26 cellular contexts compared by ENCODE assay signal in the genomic region with DNA sequence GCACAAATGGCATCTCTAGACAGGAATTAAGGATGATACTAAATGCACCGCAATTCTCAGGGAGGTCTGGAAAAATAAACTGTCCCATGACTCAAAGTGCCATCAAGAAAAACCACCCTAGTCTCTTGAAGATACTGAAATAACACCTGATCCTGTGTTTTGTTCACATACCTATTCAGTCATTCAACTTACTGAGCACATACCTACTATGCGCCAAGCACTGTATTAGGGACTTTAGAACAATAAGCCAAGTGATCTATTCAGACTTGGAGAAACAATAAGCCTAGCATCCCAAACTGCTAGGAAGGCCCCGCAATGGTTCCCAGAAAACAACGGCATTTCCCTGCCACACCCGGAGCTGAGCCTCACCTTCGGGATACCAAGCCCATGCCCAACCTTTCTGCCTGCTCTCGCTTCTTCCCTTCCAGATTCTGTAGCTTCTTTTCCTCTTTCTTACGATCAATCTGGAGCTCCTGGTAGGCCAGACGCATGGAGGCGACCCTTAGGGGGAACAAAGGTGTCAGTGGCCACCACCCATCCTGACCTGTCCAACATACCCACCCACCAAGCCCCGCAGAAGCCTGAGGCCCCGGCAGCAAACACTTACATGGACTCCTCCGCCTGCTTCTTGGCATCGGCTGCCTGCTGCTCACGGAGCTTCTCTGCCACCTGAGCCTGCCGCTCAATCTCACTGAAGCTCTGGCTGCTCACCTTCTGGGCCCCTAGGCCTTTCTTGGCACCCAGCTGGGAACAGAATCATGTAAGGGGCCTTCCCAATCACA. TPM values are rescaled to one million over a fixed set of nuclear protein-coding genes. Genes with fewer than 3 reads are reported as not detected.
DNase-seq lines count a peak whose midpoint lies in the region; ATAC-seq, FAIRE-seq and TF ChIP-seq lines count a peak whose summit lies in the region.
"Had no signal": no experiment of that assay in that cellular context is flagged by ENCODE, and none has a peak within 500 bp of the region (broad histone marks: within the 10 kb centered on the region; RNA-seq: fewer than 3 reads in every experiment).

No MANE protein-coding gene starts in this region.

- no peak for DNase-seq in HepG2 (ENCODE audit: low spot score)
- no peak for DNase-seq in right lobe of liver
- no peak for DNase-seq in activated naive CD8-positive, alpha-beta T cell treated with anti-CD3 and anti-CD28 coated beads, Interleukin-2, amount 10 ng/mL, durations not matched to agents 7 days and 5 days
- no peak for DNase-seq in glutamatergic neuron
- DNase-seq in NCI-H524 (lab: John Stamatoyannopoulos, UW) = no peak
- DNase-seq in dermis blood vessel endothelial cell = no peak
- DNase-seq in NCI-H1436 (lab: John Stamatoyannopoulos, UW) = no peak
- DNase-seq: activated CD4-positive, alpha-beta T cell treated with anti-CD3 and anti-CD28 coated beads, Interleukin-2, amount 50 U/mL, for 4 hours; foreskin fibroblast; HCEC 1CT; Kasumi-1; left colon; mesenchymal stem cell; NCI-H1930; NCI-H2227 treated with DMSO at 0.1 percent for 48 hours; NCI-H748 treated with DMSO at 0.1 percent for 48 hours; nucleus accumbens; retina; stimulated activated CD4-positive, alpha-beta T cell treated with anti-CD3 and anti-CD28 coated beads, Interleukin-4, amount 100 ng/mL, for 1 hour; stimulated activated naive CD4-positive, alpha-beta T cell; T-helper 9 cell; tibial artery had no signal

- H3K27me3 ChIP-seq in HepG2 (ENCODE audit: control insufficient read depth in 1 of 2, insufficient read depth in 2 of 2, low read length in 2 of 2) (no peaks in the 10 kb centered on the region; a peak in 1 of 5 replicates), right lobe of liver (no peaks in the 10 kb centered on the region)
- H3K27me3 ChIP-seq: ascending aorta, tibial artery had no signal

- H3K4me3 ChIP-seq in HepG2 (replicated peaks in 1 of 3; ENCODE audit: insufficient read depth in 1 of 3, low read depth in 2 of 3, low read length in 3 of 3) = no peak overlapping the region
- H3K4me3 ChIP-seq in right lobe of liver = no peak overlapping the region
- H3K4me3 ChIP-seq: ascending aorta, tibial artery had no signal

- peaks cover 58% of the 10 kb centered on the region for H3K79me2 ChIP-seq in HepG2 (ENCODE audit: insufficient read depth, low read length)

- no TSS peak for BruUV-seq in HepG2 (replicated peaks; lab: Mats Ljungman, UMichigan)

- intact Hi-C loops in HepG2 (cut with micrococcal nuclease; ENCODE audit: unreplicated experiment) (no loop called here), right lobe of liver (cut with DNase I) (loop anchor here in 1 of 2 donors (5.0 kb wide), 1 partner anchor 91 kb away; no protein-coding TSS in a partner anchor)

- POLR2A ChIA-PET in HepG2 (lab: Yijun Ruan, JAX) = interaction anchor here (0.5 to 2.0 kb wide), 3 partner anchors 14 to 101 kb away, joined by 3 to 5 read pairs (median 4); no protein-coding TSS in a partner anchor
- POLR2A ChIA-PET in activated naive CD8-positive, alpha-beta T cell treated with anti-CD3 and anti-CD28 coated beads, Interleukin-2, amount 10 ng/mL, durations not matched to agents 7 days and 5 days (lab: Charles Lee) = interaction anchor here (0.6 to 1.5 kb wide), 3 partner anchors 8 to 91 kb away, joined by 3 to 4 read pairs (median 3); a partner anchor contains a TSS

- TF ChIP-seq EP300 in HepG2 (IDR thresholded peaks at IDR 0.05; ENCODE audit: low read depth in 2 of 2, low read length in 2 of 2) (no peak), HepG2 (CRISPR knock-in tag; IDR thresholded peaks at IDR 0.05; ENCODE audit: borderline replicate concordance) (no peak)

- H3K9me3 ChIP-seq in HepG2 (ENCODE audit: low read length) = no peaks in the 10 kb centered on the region
- H3K9me3 ChIP-seq in right lobe of liver = no peaks in the 10 kb centered on the region
- H3K9me3 ChIP-seq: ascending aorta, tibial artery had no signal

- 95% methylated on average over 14 of the region's 16 CpGs for WGBS in HepG2 (ENCODE audit: low lambda C conversion rate)
- WGBS in right lobe of liver (ENCODE audit: insufficient coverage, low coverage, low lambda C conversion rate, missing lambda C conversion rate) = 90% methylated on average over 5 of the region's 16 CpGs

- H3K36me3 Mint-ChIP-seq in activated naive CD8-positive, alpha-beta T cell treated with anti-CD3 and anti-CD28 coated beads, Interleukin-2, amount 10 ng/mL, durations not matched to agents 7 days and 5 days = peaks cover 11% of the 10 kb centered on the region
- H3K36me3 Mint-ChIP-seq in glutamatergic neuron (ENCODE audit: unreplicated experiment) = no peaks in the 10 kb centered on the region

- H4K20me1 ChIP-seq in HepG2 (ENCODE audit: insufficient read depth, low read length) = 0 out of 2 replicates have a peak, but pooled peaks cover 10% of the 10 kb centered on the region

- H3K4me1 ChIP-seq in HepG2 (ENCODE audit: insufficient read depth, low read length) = peaks cover 31% of the 10 kb centered on the region
- H3K4me1 ChIP-seq in right lobe of liver = peaks cover 0 to 49% (median 4%) of the 10 kb centered on the region in 4 donors

- no peak overlapping the region for H2AFZ ChIP-seq in HepG2 (ENCODE audit: low read length)

- no peak overlapping the region for H3K9ac ChIP-seq in HepG2 (ENCODE audit: insufficient read depth, low read depth, low read length)

- H3K9me3 Mint-ChIP-seq in activated naive CD8-positive, alpha-beta T cell treated with anti-CD3 and anti-CD28 coated beads, Interleukin-2, amount 10 ng/mL, durations not matched to agents 7 days and 5 days = no peaks in the 10 kb centered on the region
- H3K9me3 Mint-ChIP-seq in glutamatergic neuron (ENCODE audit: unreplicated experiment) = peaks cover 10% of the 10 kb centered on the region

- H3K27me3 Mint-ChIP-seq in activated naive CD8-positive, alpha-beta T cell treated with anti-CD3 and anti-CD28 coated beads, Interleukin-2, amount 10 ng/mL, durations not matched to agents 7 days and 5 days = no peaks in the 10 kb centered on the region
- peaks cover 14% of the 10 kb centered on the region for H3K27me3 Mint-ChIP-seq in glutamatergic neuron (ENCODE audit: unreplicated experiment)

- no peak overlapping the region for H3K27ac ChIP-seq in HepG2 (ENCODE audit: extremely low read length, insufficient read depth, low read length)
- H3K27ac ChIP-seq in right lobe of liver = no peak overlapping the region
- peak overlapping the region; percentile 31 for H3K27ac ChIP-seq in temporal lobe (ENCODE audit: low read depth, low read length)
- H3K27ac ChIP-seq: ascending aorta, C4-2B, tibial artery had no signal

- ATAC-seq in HepG2 (no peak), right lobe of liver (no peak)
- no peak for ATAC-seq in activated naive CD8-positive, alpha-beta T cell treated with anti-CD3 and anti-CD28 coated beads, Interleukin-2, amount 10 ng/mL, durations not matched to agents 7 days and 5 days (ENCODE audit: low read depth)
- ATAC-seq: left colon, SK-N-SH treated with all-trans-retinoic acid at 6 μM for 48 hours had no signal

- no peak for TF ChIP-seq RAD21 in HepG2 (CRISPR knock-in tag; IDR thresholded peaks at IDR 0.05)

- H3K4me2 ChIP-seq in HepG2 (ENCODE audit: low read depth, low read length) = no peak overlapping the region

- TF ChIP-seq POLR2A in HepG2 (IDR thresholded peaks at IDR 0.05; ENCODE audit: insufficient read depth in 1 of 2, low read depth in 2 of 2, low read length in 2 of 2) = no peak
- no peak for TF ChIP-seq POLR2A in right lobe of liver (IDR thresholded peaks at IDR 0.05)

- CTCF ChIA-PET in HepG2 (lab: Yijun Ruan, JAX; ENCODE audit: low intra/inter-chr PET ratio, low total read pairs) = no interaction called here

- peaks cover 40 to 81% of the 10 kb centered on the region in 2 experiments for H3K36me3 ChIP-seq in HepG2 (replicated peaks in 1 of 2; ENCODE audit: control insufficient read depth in 1 of 2, insufficient read depth in 2 of 2, low read length in 2 of 2)
- peaks cover 0 to 77% (median 45%) of the 10 kb centered on the region in 4 donors for H3K36me3 ChIP-seq in right lobe of liver

- no peak for FAIRE-seq in HepG2 (lab: Jason Lieb, UNC)

- peaks cover 29% of the 10 kb centered on the region for H3K4me1 Mint-ChIP-seq in activated naive CD8-positive, alpha-beta T cell treated with anti-CD3 and anti-CD28 coated beads, Interleukin-2, amount 10 ng/mL, durations not matched to agents 7 days and 5 days
- H3K4me1 Mint-ChIP-seq in glutamatergic neuron (ENCODE audit: low read depth, unreplicated experiment) = peaks cover 25% of the 10 kb centered on the region

- H3K4me3 Mint-ChIP-seq in activated naive CD8-positive, alpha-beta T cell treated with anti-CD3 and anti-CD28 coated beads, Interleukin-2, amount 10 ng/mL, durations not matched to agents 7 days and 5 days = no peak overlapping the region
- no peak overlapping the region for H3K4me3 Mint-ChIP-seq in glutamatergic neuron (ENCODE audit: unreplicated experiment)

- in situ Hi-C loops in HepG2 (cut with HindIII; ENCODE audit: extremely low pct_ligation_motif_present, low pct_unique_long_range_greater_than_20kb) = no loop called here

- H3K27ac Mint-ChIP-seq in activated naive CD8-positive, alpha-beta T cell treated with anti-CD3 and anti-CD28 coated beads, Interleukin-2, amount 10 ng/mL, durations not matched to agents 7 days and 5 days = peak overlapping the region; percentile 52
- H3K27ac Mint-ChIP-seq in glutamatergic neuron (ENCODE audit: unreplicated experiment) = peak overlapping the region; percentile 91

- TF ChIP-seq CTCF in HepG2 (CRISPR knock-in tag; IDR thresholded peaks at IDR 0.05) = no peak
- no peak for TF ChIP-seq CTCF in right lobe of liver (IDR thresholded peaks at IDR 0.05)
- no peak for TF ChIP-seq CTCF in glutamatergic neuron (IDR thresholded peaks at IDR 0.05; ENCODE audit: partially characterized antibody, unreplicated experiment)

RNA-seq across cellular contexts. Expression of a gene that starts 5.4 kb away (rescaled TPM):
- total RNA-seq in HepG2 (2016; rRNA removed; fragmentation: Illumina TruSeq; extraction: Trizol) (67.9 and 75.3 TPM in 2 replicates), right lobe of liver (10 to 100 TPM; 37.7 to 64.4 (median 62.1) TPM), glutamatergic neuron (ENCODE audit: unreplicated experiment) (119 TPM), temporal lobe (79.4 TPM), dermis blood vessel endothelial cell (132 and 177 TPM in 2 replicates)
- total RNA-seq in HepG2 (2016; cell fraction: cytosol; rRNA removed; fragmentation: Illumina TruSeq; extraction: Trizol; ENCODE audit: low read depth) = 26.0 and 28.5 TPM in 2 replicates
- 60.7 and 78.7 TPM in 2 replicates for total RNA-seq in HepG2 (2016; cell fraction: insoluble cytoplasmic fraction; rRNA removed; fragmentation: Illumina TruSeq; extraction: Trizol)
- total RNA-seq in HepG2 (2016; cell fraction: membrane; rRNA removed; fragmentation: Illumina TruSeq; extraction: Trizol) = 25.6 and 29.2 TPM in 2 replicates
- total RNA-seq in HepG2 (2016; cell fraction: nucleus; rRNA removed; fragmentation: Illumina TruSeq; extraction: Trizol) = 63.0 and 73.9 TPM in 2 replicates
- 32.3 and 40.5 TPM in 2 replicates for polyA plus RNA-seq in HepG2 (2011; rRNA removed)
- 49.9 and 52.5 TPM in 2 replicates for polyA plus RNA-seq in HepG2 (2011; cell fraction: cytosol; rRNA removed)
- 135 and 137 TPM in 2 replicates for polyA plus RNA-seq in HepG2 (2011; cell fraction: nucleus; rRNA removed)
- 36.2 and 56.4 TPM in 2 replicates for polyA plus RNA-seq in HepG2 (2012)
- 5.1 and 6.2 TPM in 2 replicates for polyA plus RNA-seq in HepG2 (2016; cell fraction: cytosol; fragmentation: Illumina TruSeq; extraction: Trizol; ENCODE audit: low read depth)
- polyA plus RNA-seq in HepG2 (2016; cell fraction: insoluble cytoplasmic fraction; fragmentation: Illumina TruSeq; extraction: Trizol; ENCODE audit: low read depth) = 34.1 and 42.3 TPM in 2 replicates
- polyA plus RNA-seq in HepG2 (2016; cell fraction: membrane; fragmentation: Illumina TruSeq; extraction: Trizol; ENCODE audit: low read depth) = 10.4 and 11.9 TPM in 2 replicates
- polyA plus RNA-seq in HepG2 (2016; cell fraction: nucleus; fragmentation: Illumina TruSeq; extraction: Trizol; ENCODE audit: insufficient read depth, low read depth) = 93.3 and 105 TPM in 2 replicates
- polyA minus RNA-seq in HepG2 (2011; rRNA and poly(A)+ RNA removed; ENCODE audit: low replicate concordance) = 128 and 215 TPM in 2 replicates
- polyA minus RNA-seq in HepG2 (2011; cell fraction: cytosol; rRNA and poly(A)+ RNA removed) = 18.9 and 27.2 TPM in 2 replicates
- polyA minus RNA-seq in HepG2 (2011; cell fraction: nucleus; rRNA and poly(A)+ RNA removed) = 108 and 119 TPM in 2 replicates
- total RNA-seq in activated naive CD8-positive, alpha-beta T cell treated with anti-CD3 and anti-CD28 coated beads, Interleukin-2, amount 10 ng/mL, durations not matched to agents 7 days and 5 days = 100 to 1,000 TPM; 108 to 113 TPM

RNA-seq across cellular contexts. Expression of a gene that starts 15.0 kb away (rescaled TPM):
- total RNA-seq in HepG2 (2016; rRNA removed; fragmentation: Illumina TruSeq; extraction: Trizol) (86.4 and 93.3 TPM in 2 replicates), right lobe of liver (10 to 100 TPM in 5 of 6 experiments, 1 to 10 TPM in 1; 9.6 to 31.1 (median 25.0) TPM), glutamatergic neuron (ENCODE audit: unreplicated experiment) (2.2 TPM), temporal lobe (3.4 TPM), dermis blood vessel endothelial cell (16.7 and 23.2 TPM in 2 replicates)
- total RNA-seq in HepG2 (2016; cell fraction: cytosol; rRNA removed; fragmentation: Illumina TruSeq; extraction: Trizol; ENCODE audit: low read depth) = 23.5 and 25.6 TPM in 2 replicates
- 85.9 and 101 TPM in 2 replicates for total RNA-seq in HepG2 (2016; cell fraction: insoluble cytoplasmic fraction; rRNA removed; fragmentation: Illumina TruSeq; extraction: Trizol)
- total RNA-seq in HepG2 (2016; cell fraction: membrane; rRNA removed; fragmentation: Illumina TruSeq; extraction: Trizol) = 44.9 and 52.0 TPM in 2 replicates
- 48.3 and 58.6 TPM in 2 replicates for total RNA-seq in HepG2 (2016; cell fraction: nucleus; rRNA removed; fragmentation: Illumina TruSeq; extraction: Trizol)
- 47.9 and 56.8 TPM in 2 replicates for polyA plus RNA-seq in HepG2 (2011; rRNA removed)
- polyA plus RNA-seq in HepG2 (2011; cell fraction: cytosol; rRNA removed) = 46.8 and 58.3 TPM in 2 replicates
- polyA plus RNA-seq in HepG2 (2011; cell fraction: nucleus; rRNA removed) = 69.7 and 70.5 TPM in 2 replicates
- polyA plus RNA-seq in HepG2 (2012) = 37.6 and 45.0 TPM in 2 replicates
- polyA plus RNA-seq in HepG2 (2016; cell fraction: cytosol; fragmentation: Illumina TruSeq; extraction: Trizol; ENCODE audit: low read depth) = 19.9 and 22.2 TPM in 2 replicates
- 75.8 and 91.5 TPM in 2 replicates for polyA plus RNA-seq in HepG2 (2016; cell fraction: insoluble cytoplasmic fraction; fragmentation: Illumina TruSeq; extraction: Trizol; ENCODE audit: low read depth)
- 36.6 and 40.8 TPM in 2 replicates for polyA plus RNA-seq in HepG2 (2016; cell fraction: membrane; fragmentation: Illumina TruSeq; extraction: Trizol; ENCODE audit: low read depth)
- polyA plus RNA-seq in HepG2 (2016; cell fraction: nucleus; fragmentation: Illumina TruSeq; extraction: Trizol; ENCODE audit: insufficient read depth, low read depth) = 92.3 and 96.2 TPM in 2 replicates
- polyA minus RNA-seq in HepG2 (2011; rRNA and poly(A)+ RNA removed; ENCODE audit: low replicate concordance) = 46.1 and 86.9 TPM in 2 replicates
- polyA minus RNA-seq in HepG2 (2011; cell fraction: cytosol; rRNA and poly(A)+ RNA removed) = 31.6 and 35.2 TPM in 2 replicates
- 26.5 and 27.4 TPM in 2 replicates for polyA minus RNA-seq in HepG2 (2011; cell fraction: nucleus; rRNA and poly(A)+ RNA removed)
- 1 to 10 TPM; 1.1 to 1.3 TPM for total RNA-seq in activated naive CD8-positive, alpha-beta T cell treated with anti-CD3 and anti-CD28 coated beads, Interleukin-2, amount 10 ng/mL, durations not matched to agents 7 days and 5 days

RNA-seq across cellular contexts. Expression of a gene that starts 43.5 kb away (rescaled TPM):
- total RNA-seq in HepG2 (2016; rRNA removed; fragmentation: Illumina TruSeq; extraction: Trizol) (83.4 and 88.1 TPM in 2 replicates), right lobe of liver (10 to 100 TPM; 13.1 to 24.2 (median 13.8) TPM), glutamatergic neuron (ENCODE audit: unreplicated experiment) (12.6 TPM), temporal lobe (6.6 TPM), dermis blood vessel endothelial cell (59.2 and 71.9 TPM in 2 replicates)
- total RNA-seq in HepG2 (2016; cell fraction: cytosol; rRNA removed; fragmentation: Illumina TruSeq; extraction: Trizol; ENCODE audit: low read depth) = 42.2 and 43.5 TPM in 2 replicates
- 83.5 and 97.1 TPM in 2 replicates for total RNA-seq in HepG2 (2016; cell fraction: insoluble cytoplasmic fraction; rRNA removed; fragmentation: Illumina TruSeq; extraction: Trizol)
- 57.3 and 60.8 TPM in 2 replicates for total RNA-seq in HepG2 (2016; cell fraction: membrane; rRNA removed; fragmentation: Illumina TruSeq; extraction: Trizol)
- 58.4 and 60.1 TPM in 2 replicates for total RNA-seq in HepG2 (2016; cell fraction: nucleus; rRNA removed; fragmentation: Illumina TruSeq; extraction: Trizol)
- polyA plus RNA-seq in HepG2 (2011; rRNA removed) = 66.8 and 71.4 TPM in 2 replicates
- 52.8 and 58.0 TPM in 2 replicates for polyA plus RNA-seq in HepG2 (2011; cell fraction: cytosol; rRNA removed)
- polyA plus RNA-seq in HepG2 (2011; cell fraction: nucleus; rRNA removed) = 181 and 193 TPM in 2 replicates
- polyA plus RNA-seq in HepG2 (2012) = 46.8 and 59.0 TPM in 2 replicates
- polyA plus RNA-seq in HepG2 (2016; cell fraction: cytosol; fragmentation: Illumina TruSeq; extraction: Trizol; ENCODE audit: low read depth) = 33.5 and 35.4 TPM in 2 replicates
- polyA plus RNA-seq in HepG2 (2016; cell fraction: insoluble cytoplasmic fraction; fragmentation: Illumina TruSeq; extraction: Trizol; ENCODE audit: low read depth) = 91.3 and 93.6 TPM in 2 replicates
- 43.2 and 43.8 TPM in 2 replicates for polyA plus RNA-seq in HepG2 (2016; cell fraction: membrane; fragmentation: Illumina TruSeq; extraction: Trizol; ENCODE audit: low read depth)
- 125 and 136 TPM in 2 replicates for polyA plus RNA-seq in HepG2 (2016; cell fraction: nucleus; fragmentation: Illumina TruSeq; extraction: Trizol; ENCODE audit: insufficient read depth, low read depth)
- 62.5 and 94.9 TPM in 2 replicates for polyA minus RNA-seq in HepG2 (2011; rRNA and poly(A)+ RNA removed; ENCODE audit: low replicate concordance)
- 19.2 and 26.2 TPM in 2 replicates for polyA minus RNA-seq in HepG2 (2011; cell fraction: cytosol; rRNA and poly(A)+ RNA removed)
- polyA minus RNA-seq in HepG2 (2011; cell fraction: nucleus; rRNA and poly(A)+ RNA removed) = 62.4 and 65.9 TPM in 2 replicates
- total RNA-seq in activated naive CD8-positive, alpha-beta T cell treated with anti-CD3 and anti-CD28 coated beads, Interleukin-2, amount 10 ng/mL, durations not matched to agents 7 days and 5 days = 100 to 1,000 TPM; 178 to 181 TPM
